9 cellular contexts compared by ENCODE assay signal in genomic region chr16:48536600-48537200, GRCh38.
A peak's percentile ranks its signal among the peaks of the same experiment; 100 is the strongest.
DNase-seq lines count a peak whose midpoint lies in the region; ATAC-seq and TF ChIP-seq lines count a peak whose summit lies in the region.
"Had no signal": no experiment of that assay in that cellular context is flagged by ENCODE, and none has a peak within 500 bp of the region (broad histone marks: within the 10 kb centered on the region; RNA-seq: fewer than 3 reads in every experiment).

No MANE protein-coding gene starts in this region.

- TF ChIP-seq POLR2A in ovary (IDR thresholded peaks at IDR 0.05) = no peak

- H3K4me1 ChIP-seq in ovary (ENCODE audit: insufficient read depth) = peaks cover 21% of the 10 kb centered on the region

- 28 to 36% (median 31%) methylated on average over 7 of the region's 7 CpGs for WGBS in ovary, 3 donors

- peak overlapping the region; percentile 21 for H3K4me3 Mint-ChIP-seq in T-helper 2 cell treated with Interferon-gamma antibody and Interleukin-4, amounts not matched to agents 5 μg/mL and 100 μg/mL, for 36 hours

- H3K4me1 Mint-ChIP-seq in T-helper 2 cell treated with Interferon-gamma antibody and Interleukin-4, amounts not matched to agents 5 μg/mL and 100 μg/mL, for 36 hours (ENCODE audit: low read depth) = peaks cover 5% of the 10 kb centered on the region

- H3K4me3 ChIP-seq in choroid plexus epithelial cell (ENCODE audit: low read depth, low read length) (no peak overlapping the region), ovary (no peak overlapping the region)
- H3K4me3 ChIP-seq: SK-N-MC had no signal

- no peak for TF ChIP-seq EP300 in ovary (IDR thresholded peaks at IDR 0.05)

- intact Hi-C loops in ovary (cut with DNase I) = loop anchor here in 3 of 4 donors (10.0 kb wide), 3 partner anchors 78 to 172 kb away; partner anchors contain the start of genes N4BP1 (in 1 of the 3) and SIAH1 (in 1 of the 3)

- TF ChIP-seq CTCF in choroid plexus epithelial cell (conservative IDR thresholded peaks at IDR 0.05; ENCODE audit: low read depth, low read length) (no peak), ovary (IDR thresholded peaks at IDR 0.05) (no peak)

- no peaks in the 10 kb centered on the region for H3K27me3 ChIP-seq in ovary

- H3K27ac ChIP-seq in ovary = peak overlapping the region; percentile 58 to 72
- H3K27ac ChIP-seq: SK-N-MC had no signal

- no peaks in the 10 kb centered on the region for H3K9me3 ChIP-seq in ovary

- H3K9me3 Mint-ChIP-seq in T-helper 2 cell treated with Interferon-gamma antibody and Interleukin-4, amounts not matched to agents 5 μg/mL and 100 μg/mL, for 36 hours = no peaks in the 10 kb centered on the region

- ATAC-seq in HG03196 (IDR thresholded peaks at IDR 0.05; ENCODE audit: unreplicated experiment) = peak; percentile 9

- H3K27me3 Mint-ChIP-seq in T-helper 2 cell treated with Interferon-gamma antibody and Interleukin-4, amounts not matched to agents 5 μg/mL and 100 μg/mL, for 36 hours (ENCODE audit: low read depth) = no peaks in the 10 kb centered on the region

- H3K36me3 Mint-ChIP-seq in T-helper 2 cell treated with Interferon-gamma antibody and Interleukin-4, amounts not matched to agents 5 μg/mL and 100 μg/mL, for 36 hours (ENCODE audit: low read depth) = peaks cover 8% of the 10 kb centered on the region

- H3K36me3 ChIP-seq in ovary = no peaks in the 10 kb centered on the region

- peak overlapping the region; percentile 39 for H3K27ac Mint-ChIP-seq in T-helper 2 cell treated with Interferon-gamma antibody and Interleukin-4, amounts not matched to agents 5 μg/mL and 100 μg/mL, for 36 hours

- no peak for DNase-seq in T-helper 2 cell treated with Interferon-gamma antibody and Interleukin-4, amounts not matched to agents 5 μg/mL and 100 μg/mL, for 36 hours (ENCODE audit: low spot score)
- DNase-seq in T-helper 2 cell = no peak
- peak; percentile 47 for DNase-seq in choroid plexus epithelial cell (ENCODE audit: low read depth)
- peak in 2 of 5 donors; percentile 43 to 54 for DNase-seq in ovary
- no peak for DNase-seq in DMS114 treated with DMSO at 0.1 percent for 48 hours (lab: John Stamatoyannopoulos, UW; ENCODE audit: unreplicated experiment)
- DNase-seq in COLO829 (ENCODE audit: low spot score) = no peak
- no peak for DNase-seq in NCI-H1105 treated with DMSO at 0.1 percent for 48 hours (lab: John Stamatoyannopoulos, UW)
